Comparison of ENCODE assay signal across 2 cellular contexts in genomic region chr3:32334675-32335074, GRCh38.
TF ChIP-seq lines count a peak whose summit lies in the region.

No MANE protein-coding gene starts in this region.

TF ChIP-seq in IMR-90, 13 proteins besides CTCF, POLR2A, EP300 and RAD21:
- TF ChIP-seq RCOR1 (IDR thresholded peaks at IDR 0.05; ENCODE audit: insufficient replicate concordance, low read length) = no peak
- TF ChIP-seq, protein P1, sequence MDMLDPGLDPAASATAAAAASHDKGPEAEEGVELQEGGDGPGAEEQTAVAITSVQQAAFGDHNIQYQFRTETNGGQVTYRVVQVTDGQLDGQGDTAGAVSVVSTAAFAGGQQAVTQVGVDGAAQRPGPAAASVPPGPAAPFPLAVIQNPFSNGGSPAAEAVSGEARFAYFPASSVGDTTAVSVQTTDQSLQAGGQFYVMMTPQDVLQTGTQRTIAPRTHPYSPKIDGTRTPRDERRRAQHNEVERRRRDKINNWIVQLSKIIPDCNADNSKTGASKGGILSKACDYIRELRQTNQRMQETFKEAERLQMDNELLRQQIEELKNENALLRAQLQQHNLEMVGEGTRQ (IDR thresholded peaks at IDR 0.05; ENCODE audit: low read depth, low read length) = no peak

TF ChIP-seq in H1, 55 proteins besides CTCF, POLR2A, EP300 and RAD21:
- TF ChIP-seq FOSL1 (IDR thresholded peaks at IDR 0.05; ENCODE audit: insufficient read depth, low read depth, low read length) (no peak), TAF7 (optimal IDR thresholded peaks at IDR 0.05; ENCODE audit: borderline replicate concordance, low read depth, low read length) (no peak), TAF1 (IDR thresholded peaks at IDR 0.05; ENCODE audit: low read depth, low read length) (no peak), SIX5 (IDR thresholded peaks at IDR 0.05; ENCODE audit: low read depth, low read length) (no peak), ZNF274 (IDR thresholded peaks at IDR 0.05; ENCODE audit: borderline replicate concordance, extremely low read depth, low read length) (no peak), NANOG (IDR thresholded peaks at IDR 0.05; ENCODE audit: insufficient read depth, low read depth, low read length, poor library complexity, severe bottlenecking) (no peak), BCL11A (IDR thresholded peaks at IDR 0.05; ENCODE audit: low read depth in 2 of 2, low read length in 2 of 2) (no peak), RFX5 (IDR thresholded peaks at IDR 0.05; ENCODE audit: borderline replicate concordance, low read depth, low read length) (no peak), HDAC6 (IDR thresholded peaks at IDR 0.05; ENCODE audit: low read depth, low read length) (no peak), CBX8 (IDR thresholded peaks at IDR 0.05; ENCODE audit: borderline replicate concordance, low read depth, low read length) (no peak), RXRA (IDR thresholded peaks at IDR 0.05; ENCODE audit: insufficient read depth, low read depth, low read length) (no peak), CEBPB (IDR thresholded peaks at IDR 0.05; ENCODE audit: low read depth, low read length) (no peak)
TF ChIP-seq in H1: peak in this region for 0.
